Comparison of ENCODE assay signal across 8 cellular contexts in the genomic region with DNA sequence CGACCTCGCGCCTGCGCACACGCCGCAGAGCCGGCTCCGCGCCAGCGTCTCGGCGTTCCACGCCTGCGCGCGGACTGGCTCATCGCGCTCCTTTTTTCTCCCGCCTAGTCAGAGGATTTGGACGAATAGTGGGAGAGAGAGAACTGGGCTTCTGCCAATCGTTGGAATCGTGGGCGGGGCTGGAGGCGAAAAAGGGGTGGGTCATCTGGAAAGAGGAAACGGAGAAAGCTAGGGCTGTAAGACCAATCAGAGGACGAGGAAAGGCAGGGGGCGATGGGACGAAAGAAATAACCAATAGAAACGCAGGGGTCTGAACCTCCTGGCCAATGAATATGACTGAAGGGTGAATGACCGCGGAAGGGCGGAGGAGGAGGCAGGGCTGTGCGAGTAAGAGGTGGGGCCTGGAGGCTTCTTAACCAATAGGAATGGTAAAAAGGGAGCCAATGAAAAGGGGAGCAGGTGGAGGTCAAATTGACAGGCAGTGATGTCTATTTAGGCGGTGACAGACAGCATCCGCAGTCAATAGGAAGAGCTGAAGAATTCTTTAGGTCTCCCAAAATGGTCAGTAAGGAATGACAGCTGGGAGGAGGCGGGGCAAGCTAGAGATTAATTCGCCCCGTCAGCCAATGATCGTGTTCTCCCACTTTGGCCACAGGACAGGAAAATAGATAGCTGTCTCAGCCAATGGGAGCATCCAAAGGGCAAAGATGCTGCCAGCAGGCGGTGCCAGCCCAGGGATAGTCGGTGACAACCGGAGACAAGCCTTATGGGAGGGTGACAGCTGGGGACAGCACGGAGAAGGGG. TPM values are rescaled to one million over a fixed set of nuclear protein-coding genes. Genes with fewer than 3 reads are reported as not detected.
DNase-seq lines count a peak whose midpoint lies in the region; ATAC-seq and TF ChIP-seq lines count a peak whose summit lies in the region.

A gene with protein sequence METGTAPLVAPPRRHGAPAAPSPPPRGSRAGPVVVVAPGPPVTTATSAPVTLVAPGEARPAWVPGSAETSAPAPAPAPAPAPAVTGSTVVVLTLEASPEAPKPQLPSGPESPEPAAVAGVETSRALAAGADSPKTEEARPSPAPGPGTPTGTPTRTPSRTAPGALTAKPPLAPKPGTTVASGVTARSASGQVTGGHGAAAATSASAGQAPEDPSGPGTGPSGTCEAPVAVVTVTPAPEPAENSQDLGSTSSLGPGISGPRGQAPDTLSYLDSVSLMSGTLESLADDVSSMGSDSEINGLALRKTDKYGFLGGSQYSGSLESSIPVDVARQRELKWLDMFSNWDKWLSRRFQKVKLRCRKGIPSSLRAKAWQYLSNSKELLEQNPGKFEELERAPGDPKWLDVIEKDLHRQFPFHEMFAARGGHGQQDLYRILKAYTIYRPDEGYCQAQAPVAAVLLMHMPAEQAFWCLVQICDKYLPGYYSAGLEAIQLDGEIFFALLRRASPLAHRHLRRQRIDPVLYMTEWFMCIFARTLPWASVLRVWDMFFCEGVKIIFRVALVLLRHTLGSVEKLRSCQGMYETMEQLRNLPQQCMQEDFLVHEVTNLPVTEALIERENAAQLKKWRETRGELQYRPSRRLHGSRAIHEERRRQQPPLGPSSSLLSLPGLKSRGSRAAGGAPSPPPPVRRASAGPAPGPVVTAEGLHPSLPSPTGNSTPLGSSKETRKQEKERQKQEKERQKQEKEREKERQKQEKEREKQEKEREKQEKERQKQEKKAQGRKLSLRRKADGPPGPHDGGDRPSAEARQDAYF (minus strand): TSS at position 51 of the 804 bp plus-strand sequence. CDS start 311 bp downstream, outside the sequence.

- H3K79me2 ChIP-seq in DOHH2 (ENCODE audit: control insufficient read depth, low read length) (peaks cover 43% of the 10 kb centered on the region), Loucy (ENCODE audit: insufficient read depth, low read length) (peaks cover 42% of the 10 kb centered on the region), fibroblast of lung (ENCODE audit: control insufficient read depth, insufficient read depth, low read length) (peaks cover 43% of the 10 kb centered on the region)

- H3K9ac ChIP-seq in Loucy (ENCODE audit: low read depth, low read length, poor library complexity, severe bottlenecking) (peak within 1 kb of the TSS; percentile 83), fibroblast of lung (ENCODE audit: insufficient read depth, low read length) (peak within 1 kb of the TSS; percentile 68)

- peak within 1 kb of the TSS; percentile 80 to 95 (median 90) for H3K4me3 Mint-ChIP-seq in naive B cell
- peak within 1 kb of the TSS; percentile 91 for H3K4me3 Mint-ChIP-seq in stimulated activated effector memory CD8-positive, alpha-beta T cell treated with anti-CD3 and anti-CD28 coated beads, Interleukin-12 subunit alpha, Interleukin-12 subunit beta, amount 100 ng/mL, for 72 hours

- peak within 1 kb of the TSS; percentile 60 to 99 (median 89) for H3K27ac Mint-ChIP-seq in naive B cell
- peak within 1 kb of the TSS; percentile 93 for H3K27ac Mint-ChIP-seq in stimulated activated effector memory CD8-positive, alpha-beta T cell treated with anti-CD3 and anti-CD28 coated beads, Interleukin-12 subunit alpha, Interleukin-12 subunit beta, amount 100 ng/mL, for 72 hours

- H3K9me2 ChIP-seq in DOHH2 (replicated peaks; ENCODE audit: control insufficient read depth, low read length) (no peaks in the 10 kb centered on the region), Loucy (replicated peaks; ENCODE audit: low read depth, low read length) (no peaks in the 10 kb centered on the region)

- H3K36me3 ChIP-seq in DOHH2 (ENCODE audit: control insufficient read depth, low read length), result peaks cover 37% of the 10 kb centered on the region
- H3K36me3 ChIP-seq in H7 (replicated peaks; ENCODE audit: control insufficient read depth, insufficient read depth, low read length), result no peaks in the 10 kb centered on the region
- no peaks in the 10 kb centered on the region for H3K36me3 ChIP-seq in Loucy (ENCODE audit: insufficient read depth, low read length)
- no peaks in the 10 kb centered on the region for H3K36me3 ChIP-seq in fibroblast of lung (ENCODE audit: control insufficient read depth, insufficient read depth, low read length)

- H3K9me3 ChIP-seq in DOHH2 (ENCODE audit: control insufficient read depth, insufficient read depth, low read length) (no peaks in the 10 kb centered on the region), Loucy (ENCODE audit: insufficient read depth, low read depth, low read length) (no peaks in the 10 kb centered on the region), fibroblast of lung (ENCODE audit: control insufficient read depth, insufficient read depth, low read depth, low read length) (no peaks in the 10 kb centered on the region)

- H3K27me3 ChIP-seq in DOHH2 (ENCODE audit: control insufficient read depth, low read length) (no peaks in the 10 kb centered on the region), H7 (ENCODE audit: control insufficient read depth, insufficient read depth, low read length) (no peaks in the 10 kb centered on the region), Loucy (ENCODE audit: insufficient read depth, low read length, poor library complexity, severe bottlenecking) (no peaks in the 10 kb centered on the region), fibroblast of lung (ENCODE audit: control insufficient read depth, insufficient read depth, low read length) (no peaks in the 10 kb centered on the region)

- H3K4me3 ChIP-seq in DOHH2 (ENCODE audit: low read length), result peak within 1 kb of the TSS; percentile 90
- peak within 1 kb of the TSS; percentile 62 for H3K4me3 ChIP-seq in H7 (ENCODE audit: insufficient read depth, low read depth, low read length)
- peak within 1 kb of the TSS; percentile 85 for H3K4me3 ChIP-seq in Loucy (ENCODE audit: low read length, poor library complexity, severe bottlenecking)
- H3K4me3 ChIP-seq in fibroblast of lung (replicated peaks in 1 of 4; ENCODE audit: control extremely low read depth in 1 of 4, insufficient read depth in 1 of 4, low read depth in 3 of 4, low read length in 4 of 4), result peak within 1 kb of the TSS; percentile 84 to 92 (median 88)

- peak; percentile 45 for TF ChIP-seq CTCF in DOHH2 (IDR thresholded peaks at IDR 0.05; ENCODE audit: low read depth, low read length, poor library complexity, severe bottlenecking)
- no peak; the same call in 1 of the 2 replicates for TF ChIP-seq CTCF in Loucy (conservative IDR thresholded peaks at IDR 0.05; ENCODE audit: low read length)
- peak; percentile 8 to 27 for TF ChIP-seq CTCF in fibroblast of lung (conservative IDR thresholded peaks at IDR 0.05 in 1 of 2, IDR thresholded peaks at IDR 0.05 in 1 of 2; ENCODE audit: low read depth in 1 of 2, low read length in 2 of 2)

- H3K4me1 Mint-ChIP-seq in naive B cell, result peaks cover 35 to 54% (median 53%) of the 10 kb centered on the region in 3 donors
- peaks cover 46% of the 10 kb centered on the region for H3K4me1 Mint-ChIP-seq in stimulated activated effector memory CD8-positive, alpha-beta T cell treated with anti-CD3 and anti-CD28 coated beads, Interleukin-12 subunit alpha, Interleukin-12 subunit beta, amount 100 ng/mL, for 72 hours

- DNase-seq in H7, result peak; percentile 98
- DNase-seq in SHP77 (lab: John Stamatoyannopoulos, UW), result peak; percentile 100
- DNase-seq in activated T-helper 9 cell treated with anti-CD3 and anti-CD28 coated beads, Interleukin-2, amount 50 U/mL, for 16 hours (ENCODE audit: low read depth), result peak; percentile 97
- DNase-seq in fibroblast of lung (ENCODE audit: low read depth in 2 of 2), result peak; percentile 100
- DNase-seq in naive B cell, result peak; percentile 100
- peak; percentile 88 to 99 for DNase-seq in stimulated activated effector memory CD8-positive, alpha-beta T cell treated with anti-CD3 and anti-CD28 coated beads, Interleukin-12 subunit alpha, Interleukin-12 subunit beta, amount 100 ng/mL, for 72 hours (ENCODE audit: low spot score in 2 of 2)

- H3K27ac ChIP-seq in DOHH2 (ENCODE audit: low read depth, low read length) (peak within 1 kb of the TSS; percentile 68), fibroblast of lung (ENCODE audit: insufficient read depth, low read length) (peak within 1 kb of the TSS; percentile 48)

- H3K4me2 ChIP-seq in DOHH2 (ENCODE audit: low read length) (peak within 1 kb of the TSS; percentile 95), Loucy (ENCODE audit: low read depth, low read length, poor library complexity, severe bottlenecking) (peak within 1 kb of the TSS; percentile 98), fibroblast of lung (ENCODE audit: extremely low read depth, insufficient read depth, low read length) (peak within 1 kb of the TSS; percentile 94)

- no peaks in the 10 kb centered on the region for H3K36me3 Mint-ChIP-seq in naive B cell
- peaks cover 45% of the 10 kb centered on the region for H3K36me3 Mint-ChIP-seq in stimulated activated effector memory CD8-positive, alpha-beta T cell treated with anti-CD3 and anti-CD28 coated beads, Interleukin-12 subunit alpha, Interleukin-12 subunit beta, amount 100 ng/mL, for 72 hours

- H3K27me3 Mint-ChIP-seq in naive B cell, result no peaks in the 10 kb centered on the region

- peaks cover 8% of the 10 kb centered on the region for H4K20me1 ChIP-seq in DOHH2 (ENCODE audit: control insufficient read depth, insufficient read depth, low read depth, low read length)
- peaks cover 35% of the 10 kb centered on the region for H4K20me1 ChIP-seq in Loucy (ENCODE audit: insufficient read depth, low read length, poor library complexity, severe bottlenecking)
- H4K20me1 ChIP-seq in fibroblast of lung (ENCODE audit: control insufficient read depth, extremely low read depth, insufficient read depth, low read length), result no peaks in the 10 kb centered on the region

- H3F3A ChIP-seq in DOHH2 (ENCODE audit: control insufficient read depth, insufficient read depth) (no peaks in the 10 kb centered on the region), Loucy (ENCODE audit: low read depth) (no peaks in the 10 kb centered on the region)

- no peaks in the 10 kb centered on the region for H3K9me3 Mint-ChIP-seq in naive B cell
- H3K9me3 Mint-ChIP-seq in stimulated activated effector memory CD8-positive, alpha-beta T cell treated with anti-CD3 and anti-CD28 coated beads, Interleukin-12 subunit alpha, Interleukin-12 subunit beta, amount 100 ng/mL, for 72 hours, result no peaks in the 10 kb centered on the region

- peak within 1 kb of the TSS; percentile 18; the same call in 1 of the 2 replicates for H2AFZ ChIP-seq in Loucy (ENCODE audit: low read length)
- peak within 1 kb of the TSS; percentile 32 for H2AFZ ChIP-seq in fibroblast of lung (ENCODE audit: low read length)

- H3K4me1 ChIP-seq in DOHH2 (ENCODE audit: control insufficient read depth, low read length) (peaks cover 39% of the 10 kb centered on the region), Loucy (ENCODE audit: insufficient read depth, low read length, poor library complexity, severe bottlenecking) (peaks cover 32% of the 10 kb centered on the region), fibroblast of lung (ENCODE audit: control insufficient read depth, extremely low read depth, insufficient read depth, low read length) (peaks cover 4% of the 10 kb centered on the region)

- peak; percentile 80 to 86 for ATAC-seq in naive B cell (ENCODE audit: low read depth in 2 of 2)
- ATAC-seq in stimulated activated effector memory CD8-positive, alpha-beta T cell treated with anti-CD3 and anti-CD28 coated beads, Interleukin-12 subunit alpha, Interleukin-12 subunit beta, amount 100 ng/mL, for 72 hours, result peak; percentile 89

RNA-seq across cellular contexts. Expression of the gene that starts here (rescaled TPM):
- total RNA-seq in H7 (2014; rRNA removed; shearing (Covaris generic)), result 35.8 and 38.4 TPM in 2 replicates
- 22.1 and 29.6 TPM in 2 replicates for total RNA-seq in fibroblast of lung
- polyA plus RNA-seq in fibroblast of lung (14.8 and 22.1 TPM in 2 replicates), naive B cell (ENCODE audit: low read depth in 6 of 6) (10 to 100 TPM in 3 of 6 donors, 1 to 10 TPM in 3; 6.2 to 16.9 (median 9.7) TPM)
- polyA plus RNA-seq in fibroblast of lung (2012), result 27.7 and 39.0 TPM in 2 replicates
- 65.2 and 104 TPM in 2 replicates for polyA minus RNA-seq in fibroblast of lung (ENCODE audit: low replicate concordance)

Comparison
In these comparisons a context has a peak if more than half of its experiments do, and no peak if none do; other contexts are left out.
1. Peak in every context shown above with its lines: DNase-seq, ATAC-seq, H3K4me3 ChIP-seq and H3K27ac ChIP-seq.